9 cellular contexts compared by ENCODE assay signal in the genomic region with DNA sequence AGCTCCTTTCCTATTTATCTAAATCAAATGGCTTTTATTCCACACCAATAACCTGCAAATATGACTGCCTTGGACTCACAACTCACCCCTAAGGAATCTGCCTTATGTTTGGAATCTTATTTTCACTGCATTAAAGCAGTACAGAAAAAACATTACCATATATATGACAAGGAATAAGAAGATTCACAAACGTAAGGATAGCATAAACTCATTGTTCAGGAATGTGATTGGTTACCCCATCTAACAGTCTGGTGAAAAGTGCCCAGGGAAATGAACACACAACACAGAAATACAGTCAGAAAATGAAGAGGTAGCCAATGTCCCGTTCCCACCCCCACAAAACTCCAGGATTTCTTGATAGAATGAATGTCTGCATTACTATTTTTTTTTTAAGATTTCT. TPM values are rescaled to one million over a fixed set of nuclear protein-coding genes. Genes with fewer than 3 reads are reported as not detected.
DNase-seq lines count a peak whose midpoint lies in the region; ATAC-seq and TF ChIP-seq lines count a peak whose summit lies in the region.
"Had no signal": no experiment of that assay in that cellular context is flagged by ENCODE, and none has a peak within 500 bp of the region (broad histone marks: within the 10 kb centered on the region; RNA-seq: fewer than 3 reads in every experiment).

No MANE protein-coding gene starts in this region.

- no peaks in the 10 kb centered on the region for H3K36me3 ChIP-seq in effector memory CD4-positive, alpha-beta T cell (ENCODE audit: control insufficient read depth, insufficient read depth, low read length)
- H3K36me3 ChIP-seq in mucosa of descending colon (ENCODE audit: low read depth): no peaks in the 10 kb centered on the region

- peaks cover 22% of the 10 kb centered on the region for H3K4me1 ChIP-seq in effector memory CD4-positive, alpha-beta T cell (ENCODE audit: control insufficient read depth, insufficient read depth, low read length, poor library complexity, severe bottlenecking)
- peaks cover 32% of the 10 kb centered on the region for H3K4me1 ChIP-seq in mucosa of descending colon (ENCODE audit: low read depth)

- peak overlapping the region; percentile 48 for H3K4me3 ChIP-seq in fibroblast of the aortic adventitia (ENCODE audit: low read depth, low read length)
- no peak overlapping the region for H3K4me3 ChIP-seq in effector memory CD4-positive, alpha-beta T cell (ENCODE audit: insufficient read depth, low read depth, low read length, poor library complexity, severe bottlenecking)
- no peak overlapping the region for H3K4me3 ChIP-seq in mucosa of descending colon

- POLR2A ChIA-PET in WTC11 (lab: Charles Lee): no interaction called here

- H3K4me1 Mint-ChIP-seq in activated T-cell treated with anti-CD3 and anti-CD28 coated beads, Interleukin-2, amount 50 U/mL, for 72 hours (ENCODE audit: low read depth): peaks cover 48% of the 10 kb centered on the region
- H3K4me1 Mint-ChIP-seq in WTC11: peaks cover 21% of the 10 kb centered on the region
- H3K4me1 Mint-ChIP-seq in stimulated activated naive CD8-positive, alpha-beta T cell treated with anti-CD3 and anti-CD28 coated beads, Interleukin-15, amount 100 ng/mL, for 72 hours: peaks cover 49% of the 10 kb centered on the region

- ATAC-seq in activated T-cell treated with anti-CD3 and anti-CD28 coated beads, Interleukin-2, amount 50 U/mL, for 72 hours (replicated peaks in 1 of 2): no peak
- ATAC-seq in WTC11 (no peak), mucosa of descending colon (no peak)
- ATAC-seq in stimulated activated naive CD8-positive, alpha-beta T cell treated with anti-CD3 and anti-CD28 coated beads, Interleukin-15, amount 100 ng/mL, for 72 hours: no peak

- DNase-seq in activated T-cell treated with anti-CD3 and anti-CD28 coated beads, Interleukin-2, amount 50 U/mL, for 72 hours: no peak
- DNase-seq in activated T-cell treated with anti-CD3 and anti-CD28 coated beads, Interleukin-2, amount 50 U/mL, for 1 hour: no peak
- DNase-seq in WTC11 (ENCODE audit: low spot score) (no peak), fibroblast of the aortic adventitia (ENCODE audit: low read depth) (peak; percentile 40), NCI-H2107 treated with DMSO at 0.1 percent for 48 hours (lab: John Stamatoyannopoulos, UW; ENCODE audit: unreplicated experiment) (no peak), mucosa of descending colon (no peak)
- DNase-seq in stimulated activated naive CD8-positive, alpha-beta T cell treated with anti-CD3 and anti-CD28 coated beads, Interleukin-15, amount 100 ng/mL, for 72 hours: no peak
- DNase-seq in effector memory CD4-positive, alpha-beta T cell: no peak
- DNase-seq: NCI-H1092 had no signal

- H3K27me3 Mint-ChIP-seq in activated T-cell treated with anti-CD3 and anti-CD28 coated beads, Interleukin-2, amount 50 U/mL, for 72 hours (ENCODE audit: low read depth): no peaks in the 10 kb centered on the region
- H3K27me3 Mint-ChIP-seq in WTC11 (ENCODE audit: low read depth): no peaks in the 10 kb centered on the region
- H3K27me3 Mint-ChIP-seq in stimulated activated naive CD8-positive, alpha-beta T cell treated with anti-CD3 and anti-CD28 coated beads, Interleukin-15, amount 100 ng/mL, for 72 hours: no peaks in the 10 kb centered on the region

- H3K9me3 Mint-ChIP-seq in activated T-cell treated with anti-CD3 and anti-CD28 coated beads, Interleukin-2, amount 50 U/mL, for 72 hours: no peaks in the 10 kb centered on the region
- no peaks in the 10 kb centered on the region for H3K9me3 Mint-ChIP-seq in WTC11
- H3K9me3 Mint-ChIP-seq in stimulated activated naive CD8-positive, alpha-beta T cell treated with anti-CD3 and anti-CD28 coated beads, Interleukin-15, amount 100 ng/mL, for 72 hours: no peaks in the 10 kb centered on the region

- CTCF ChIA-PET in WTC11 (lab: Charles Lee): no interaction called here

- peaks cover 2 to 6% of the 10 kb centered on the region in 2 donors for H3K36me3 Mint-ChIP-seq in activated T-cell treated with anti-CD3 and anti-CD28 coated beads, Interleukin-2, amount 50 U/mL, for 72 hours (ENCODE audit: insufficient read depth in 2 of 2)
- peaks cover 4% of the 10 kb centered on the region; the same call in 1 of the 2 replicates for H3K36me3 Mint-ChIP-seq in WTC11

- no peaks in the 10 kb centered on the region for H3K9me3 ChIP-seq in effector memory CD4-positive, alpha-beta T cell (ENCODE audit: control insufficient read depth, low read length)
- no peaks in the 10 kb centered on the region for H3K9me3 ChIP-seq in mucosa of descending colon

- peak overlapping the region; percentile 56 to 87 for H3K4me3 Mint-ChIP-seq in activated T-cell treated with anti-CD3 and anti-CD28 coated beads, Interleukin-2, amount 50 U/mL, for 72 hours
- peak overlapping the region; percentile 53 for H3K4me3 Mint-ChIP-seq in WTC11
- H3K4me3 Mint-ChIP-seq in stimulated activated naive CD8-positive, alpha-beta T cell treated with anti-CD3 and anti-CD28 coated beads, Interleukin-15, amount 100 ng/mL, for 72 hours: peak overlapping the region; percentile 59 to 77

- peak overlapping the region; percentile 79 for H3K27ac Mint-ChIP-seq in activated T-cell treated with anti-CD3 and anti-CD28 coated beads, Interleukin-2, amount 50 U/mL, for 72 hours
- 0 out of 2 replicates have a peak overlapping the region, but pooled peaks have one; percentile 42 for H3K27ac Mint-ChIP-seq in WTC11
- H3K27ac Mint-ChIP-seq in stimulated activated naive CD8-positive, alpha-beta T cell treated with anti-CD3 and anti-CD28 coated beads, Interleukin-15, amount 100 ng/mL, for 72 hours: no peak overlapping the region

- TF ChIP-seq CTCF in WTC11 (IDR thresholded peaks at IDR 0.05) (no peak), fibroblast of the aortic adventitia (IDR thresholded peaks at IDR 0.05; ENCODE audit: insufficient read depth, low read length) (no peak), mucosa of descending colon (IDR thresholded peaks at IDR 0.05) (no peak)

- no peak overlapping the region for H3K27ac ChIP-seq in effector memory CD4-positive, alpha-beta T cell (ENCODE audit: insufficient read depth, low read length, poor library complexity, severe bottlenecking)

- H3K27me3 ChIP-seq in effector memory CD4-positive, alpha-beta T cell (replicated peaks; ENCODE audit: control insufficient read depth, insufficient read depth, low read length, poor library complexity, severe bottlenecking): no peaks in the 10 kb centered on the region

- intact Hi-C loops in mucosa of descending colon (cut with DNase I, micrococcal nuclease): no loop called here

TF ChIP-seq in WTC11, 78 proteins besides CTCF, POLR2A, EP300 and RAD21 (continues in another document):
- TF ChIP-seq ESRRA (CRISPR knock-in tag; IDR thresholded peaks at IDR 0.05; ENCODE audit: borderline replicate concordance): no peak
- no peak for TF ChIP-seq ZBTB21 (CRISPR knock-in tag; IDR thresholded peaks at IDR 0.05; ENCODE audit: borderline replicate concordance)
- TF ChIP-seq, protein P1, sequence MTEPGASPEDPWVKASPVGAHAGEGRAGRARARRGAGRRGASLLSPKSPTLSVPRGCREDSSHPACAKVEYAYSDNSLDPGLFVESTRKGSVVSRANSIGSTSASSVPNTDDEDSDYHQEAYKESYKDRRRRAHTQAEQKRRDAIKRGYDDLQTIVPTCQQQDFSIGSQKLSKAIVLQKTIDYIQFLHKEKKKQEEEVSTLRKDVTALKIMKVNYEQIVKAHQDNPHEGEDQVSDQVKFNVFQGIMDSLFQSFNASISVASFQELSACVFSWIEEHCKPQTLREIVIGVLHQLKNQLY (CRISPR knock-in tag; IDR thresholded peaks at IDR 0.05): no peak
- TF ChIP-seq MYBL2 (CRISPR knock-in tag; IDR thresholded peaks at IDR 0.05): no peak
- TF ChIP-seq, protein P2, sequence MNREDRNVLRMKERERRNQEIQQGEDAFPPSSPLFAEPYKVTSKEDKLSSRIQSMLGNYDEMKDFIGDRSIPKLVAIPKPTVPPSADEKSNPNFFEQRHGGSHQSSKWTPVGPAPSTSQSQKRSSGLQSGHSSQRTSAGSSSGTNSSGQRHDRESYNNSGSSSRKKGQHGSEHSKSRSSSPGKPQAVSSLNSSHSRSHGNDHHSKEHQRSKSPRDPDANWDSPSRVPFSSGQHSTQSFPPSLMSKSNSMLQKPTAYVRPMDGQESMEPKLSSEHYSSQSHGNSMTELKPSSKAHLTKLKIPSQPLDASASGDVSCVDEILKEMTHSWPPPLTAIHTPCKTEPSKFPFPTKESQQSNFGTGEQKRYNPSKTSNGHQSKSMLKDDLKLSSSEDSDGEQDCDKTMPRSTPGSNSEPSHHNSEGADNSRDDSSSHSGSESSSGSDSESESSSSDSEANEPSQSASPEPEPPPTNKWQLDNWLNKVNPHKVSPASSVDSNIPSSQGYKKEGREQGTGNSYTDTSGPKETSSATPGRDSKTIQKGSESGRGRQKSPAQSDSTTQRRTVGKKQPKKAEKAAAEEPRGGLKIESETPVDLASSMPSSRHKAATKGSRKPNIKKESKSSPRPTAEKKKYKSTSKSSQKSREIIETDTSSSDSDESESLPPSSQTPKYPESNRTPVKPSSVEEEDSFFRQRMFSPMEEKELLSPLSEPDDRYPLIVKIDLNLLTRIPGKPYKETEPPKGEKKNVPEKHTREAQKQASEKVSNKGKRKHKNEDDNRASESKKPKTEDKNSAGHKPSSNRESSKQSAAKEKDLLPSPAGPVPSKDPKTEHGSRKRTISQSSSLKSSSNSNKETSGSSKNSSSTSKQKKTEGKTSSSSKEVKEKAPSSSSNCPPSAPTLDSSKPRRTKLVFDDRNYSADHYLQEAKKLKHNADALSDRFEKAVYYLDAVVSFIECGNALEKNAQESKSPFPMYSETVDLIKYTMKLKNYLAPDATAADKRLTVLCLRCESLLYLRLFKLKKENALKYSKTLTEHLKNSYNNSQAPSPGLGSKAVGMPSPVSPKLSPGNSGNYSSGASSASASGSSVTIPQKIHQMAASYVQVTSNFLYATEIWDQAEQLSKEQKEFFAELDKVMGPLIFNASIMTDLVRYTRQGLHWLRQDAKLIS (CRISPR knock-in tag; IDR thresholded peaks at IDR 0.05; ENCODE audit: borderline replicate concordance): no peak
- no peak for TF ChIP-seq NFE2L1 (CRISPR knock-in tag; IDR thresholded peaks at IDR 0.05)
- TF ChIP-seq GTF2I (CRISPR knock-in tag; conservative IDR thresholded peaks at IDR 0.05): no peak
- TF ChIP-seq, protein P3, sequence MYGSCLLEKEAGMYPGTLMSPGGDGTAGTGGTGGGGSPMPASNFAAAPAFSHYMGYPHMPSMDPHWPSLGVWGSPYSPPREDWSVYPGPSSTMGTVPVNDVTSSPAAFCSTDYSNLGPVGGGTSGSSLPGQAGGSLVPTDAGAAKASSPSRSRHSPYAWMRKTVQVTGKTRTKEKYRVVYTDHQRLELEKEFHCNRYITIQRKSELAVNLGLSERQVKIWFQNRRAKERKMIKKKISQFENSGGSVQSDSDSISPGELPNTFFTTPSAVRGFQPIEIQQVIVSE (CRISPR knock-in tag; IDR thresholded peaks at IDR 0.05; ENCODE audit: borderline replicate concordance): no peak

RNA-seq across cellular contexts. Expression of a gene that starts 2.0 kb away (rescaled TPM):
- 10 to 100 TPM; 42.6 to 45.7 TPM for total RNA-seq in activated T-cell treated with anti-CD3 and anti-CD28 coated beads, Interleukin-2, amount 50 U/mL, for 72 hours
- total RNA-seq in WTC11 (2021) (30.0 to 34.4 TPM (median 32.9 TPM) in 3 replicates), fibroblast of the aortic adventitia (ENCODE audit: low replicate concordance) (45.5 and 49.2 TPM in 2 replicates), mucosa of descending colon (10 to 100 TPM; 25.8 to 79.6 (median 27.3) TPM)

Comparison
In these comparisons a context has a peak if more than half of its experiments do, and no peak if none do; other contexts are left out.
1. H3K27ac Mint-ChIP-seq: peak in activated T-cell treated with anti-CD3 and anti-CD28 coated beads, Interleukin-2, amount 50 U/mL, for 72 hours (single experiment) and WTC11 (single experiment); none in stimulated activated naive CD8-positive, alpha-beta T cell treated with anti-CD3 and anti-CD28 coated beads, Interleukin-15, amount 100 ng/mL, for 72 hours (0 of 2).
2. Peak in every context shown above with its lines, with median percentiles within 50 percentile points of each other: H3K4me3 Mint-ChIP-seq.